In the genomic region with DNA sequence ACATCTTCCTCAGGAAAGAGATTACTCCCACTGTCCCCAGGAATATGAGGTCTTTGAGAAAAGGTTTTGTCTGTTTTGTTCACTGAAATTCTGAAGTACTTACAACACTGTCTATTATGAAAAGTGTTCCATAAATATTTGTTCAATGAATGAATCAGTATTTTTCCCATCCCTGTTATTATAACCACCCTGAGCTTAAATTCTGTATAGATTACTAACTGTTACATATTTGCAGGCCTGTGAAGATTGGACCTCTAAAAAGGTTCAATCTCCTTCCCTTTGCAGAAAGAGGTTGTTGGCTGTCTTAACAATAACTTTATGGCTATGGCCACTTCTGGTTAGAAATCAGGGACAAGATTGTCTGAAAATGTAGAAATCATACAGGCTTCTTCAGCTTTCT, we compare ENCODE assay signal across 15 cellular contexts.
DNase-seq lines count a peak whose midpoint lies in the region; TF ChIP-seq lines count a peak whose summit lies in the region.
"Had no signal": no experiment of that assay in that cellular context is flagged by ENCODE, and none has a peak within 500 bp of the region (broad histone marks: within the 10 kb centered on the region; RNA-seq: fewer than 3 reads in every experiment).

No MANE protein-coding gene starts in this region.

- no peak for TF ChIP-seq CTCF in brain microvascular endothelial cell (IDR thresholded peaks at IDR 0.05; ENCODE audit: low read depth, low read length, missing control alignments)

- no peaks in the 10 kb centered on the region for H3K79me2 ChIP-seq in ACC112 (ENCODE audit: control insufficient read depth, insufficient read depth, low read length, unreplicated experiment)

- H3K4me1 ChIP-seq in ACC112 (ENCODE audit: control insufficient read depth, insufficient read depth, low read length, unreplicated experiment) = peaks cover 43% of the 10 kb centered on the region

- H3K27ac ChIP-seq in ACC112 (ENCODE audit: low read depth, low read length) (peak overlapping the region; percentile 84), brain microvascular endothelial cell (peak overlapping the region; percentile 77)
- H3K27ac ChIP-seq: HL-60 had no signal

- H2AFZ ChIP-seq in ACC112 (ENCODE audit: low read length, unreplicated experiment) = no peak overlapping the region

- no peaks in the 10 kb centered on the region for H3K36me3 ChIP-seq in ACC112 (ENCODE audit: insufficient read depth, low read length)
- no peaks in the 10 kb centered on the region for H3K36me3 ChIP-seq in brain microvascular endothelial cell (replicated peaks)

- no peaks in the 10 kb centered on the region for H3K27me3 ChIP-seq in ACC112 (ENCODE audit: insufficient read depth, low read length)
- no peaks in the 10 kb centered on the region for H3K27me3 ChIP-seq in brain microvascular endothelial cell (replicated peaks)

- in situ Hi-C loops in brain microvascular endothelial cell (cut with HindIII; ENCODE audit: low pct_ligation_motif_present, low sequenced_read_pairs) = no loop called here
- in situ Hi-C loops in KBM-7 (cut with MboI; ENCODE audit: low pct_unique_long_range_greater_than_20kb, low sequenced_read_pairs) = no loop called here

- DNase-seq in HCEC 1CT = peak; percentile 17
- peak; percentile 46 for DNase-seq in brain microvascular endothelial cell
- DNase-seq in iris pigment epithelial cell (ENCODE audit: low read depth) = peak; percentile 43
- no peak for DNase-seq in activated effector memory CD4-positive, alpha-beta T cell treated with anti-CD3 and anti-CD28 coated beads, Interleukin-2, amount 50 U/mL, for 16 hours
- no peak for DNase-seq in KBM-7
- no peak for DNase-seq in NCI-H526 (lab: John Stamatoyannopoulos, UW)
- DNase-seq in putamen (ENCODE audit: low spot score) = no peak
- DNase-seq: C1 segment of cervical spinal cord, MV-4-11, NCI-H1930, NCI-H2171, NCI-H446 treated with DMSO at 0.1 percent for 48 hours, NCI-H774 had no signal

- H3K4me3 ChIP-seq in ACC112 (ENCODE audit: low read depth, low read length) (no peak overlapping the region), brain microvascular endothelial cell (ENCODE audit: low read depth, low read length) (no peak overlapping the region)

Comparison
In these comparisons a context has a peak if more than half of its experiments do, and no peak if none do; other contexts are left out.
1. DNase-seq: peak in HCEC 1CT (single experiment), brain microvascular endothelial cell (single experiment) and iris pigment epithelial cell (single experiment); none in activated effector memory CD4-positive, alpha-beta T cell treated with anti-CD3 and anti-CD28 coated beads, Interleukin-2, amount 50 U/mL, for 16 hours (single experiment), KBM-7 (single experiment), NCI-H526 (0 of 2) and putamen (single experiment).